ENCODE assay signal across 10 cellular contexts in genomic region chr11:828501-829115, GRCh38. TPM values are rescaled to one million over a fixed set of nuclear protein-coding genes. Genes with fewer than 3 reads are reported as not detected.
DNase-seq lines count a peak whose midpoint lies in the region; ATAC-seq and TF ChIP-seq lines count a peak whose summit lies in the region.
"Had no signal": no experiment of that assay in that cellular context is flagged by ENCODE, and none has a peak within 500 bp of the region (broad histone marks: within the 10 kb centered on the region; RNA-seq: fewer than 3 reads in every experiment).

No MANE protein-coding gene starts in this region.

- H3K36me3 ChIP-seq in mammary epithelial cell (ENCODE audit: insufficient read depth, low read length) (no peaks in the 10 kb centered on the region), breast epithelium (peaks cover 8% of the 10 kb centered on the region)

- no peak for TF ChIP-seq CTCF in MCF 10A (IDR thresholded peaks at IDR 0.05; ENCODE audit: unreplicated experiment)
- TF ChIP-seq CTCF in mammary epithelial cell (conservative IDR thresholded peaks at IDR 0.05 in 1 of 2, IDR thresholded peaks at IDR 0.05 in 1 of 2; ENCODE audit: extremely low read depth in 1 of 2, insufficient read depth in 1 of 2, low read depth in 1 of 2, low read length in 2 of 2) = no peak
- no peak for TF ChIP-seq CTCF in breast epithelium (IDR thresholded peaks at IDR 0.05)
- no peak for TF ChIP-seq CTCF in mesothelial cell of epicardium (IDR thresholded peaks at IDR 0.05; ENCODE audit: unreplicated experiment)
- TF ChIP-seq CTCF in type B pancreatic cell (conservative IDR thresholded peaks at IDR 0.05) = no peak

- H3K27ac ChIP-seq in mammary epithelial cell (ENCODE audit: insufficient read depth, low read depth, low read length) = no peak overlapping the region
- H3K27ac ChIP-seq in breast epithelium = peak overlapping the region; percentile 79 to 94

- no TSS peak for BruUV-seq in MCF 10A (replicated peaks; lab: Mats Ljungman, UMichigan)
- BruUV-seq in mammary epithelial cell (replicated peaks; lab: Mats Ljungman, UMichigan) = no TSS peak

- H3K27me3 ChIP-seq in mammary epithelial cell (ENCODE audit: insufficient read depth, low read length) (no peaks in the 10 kb centered on the region), breast epithelium (no peaks in the 10 kb centered on the region)

- in situ Hi-C loops in mammary epithelial cell (cut with MboI; ENCODE audit: low sequenced_read_pairs in 2 of 2) = no loop called here

- H3K9ac ChIP-seq in mammary epithelial cell (ENCODE audit: insufficient read depth, low read length) = no peak overlapping the region

- H3K36me3 Mint-ChIP-seq in MCF 10A (ENCODE audit: insufficient read depth, unreplicated experiment) (peaks cover 18% of the 10 kb centered on the region), mesothelial cell of epicardium (peaks cover 5% of the 10 kb centered on the region), type B pancreatic cell (no peaks in the 10 kb centered on the region)

- no peak overlapping the region for H3K27ac Mint-ChIP-seq in MCF 10A (ENCODE audit: low read depth, unreplicated experiment)
- H3K27ac Mint-ChIP-seq in mesothelial cell of epicardium = no peak overlapping the region
- peak overlapping the region; percentile 29 for H3K27ac Mint-ChIP-seq in type B pancreatic cell

- H3K4me3 Mint-ChIP-seq in MCF 10A (ENCODE audit: unreplicated experiment) (peak overlapping the region; percentile 36), mesothelial cell of epicardium (peak overlapping the region; percentile 68), type B pancreatic cell (peak overlapping the region; percentile 83)

- POLR2A ChIA-PET in MCF 10A (lab: Yijun Ruan, JAX) = interaction anchor here (0.7 to 11.4 kb wide), 4 partner anchors 8 to 291 kb away, joined by 3 to 274 read pairs (median 3); partner anchors contain the start of genes EPS8L2, LRRC56 and PNPLA2

- H3K4me1 Mint-ChIP-seq in MCF 10A (ENCODE audit: insufficient read depth, unreplicated experiment) (peaks cover 10% of the 10 kb centered on the region), mesothelial cell of epicardium (peaks cover 36% of the 10 kb centered on the region), type B pancreatic cell (ENCODE audit: unreplicated experiment) (peaks cover 10% of the 10 kb centered on the region)

- no peak overlapping the region for H3K4me2 ChIP-seq in mammary epithelial cell (ENCODE audit: insufficient read depth, low read depth, low read length)

- CTCF ChIA-PET in MCF 10A (lab: Yijun Ruan, JAX) = no interaction called here
- CTCF ChIA-PET in mammary epithelial cell (lab: Charles Lee; ENCODE audit: low non-redundant PET) = no interaction called here

- no peaks in the 10 kb centered on the region for H3K9me3 ChIP-seq in mammary epithelial cell (replicated peaks; ENCODE audit: insufficient read depth, low read length)
- no peaks in the 10 kb centered on the region for H3K9me3 ChIP-seq in breast epithelium

- H3K4me1 ChIP-seq in mammary epithelial cell (ENCODE audit: insufficient read depth, low read length) (peaks cover 48% of the 10 kb centered on the region), breast epithelium (peaks cover 37 to 55% of the 10 kb centered on the region in 2 donors)

- no peak overlapping the region for H2AFZ ChIP-seq in mammary epithelial cell (ENCODE audit: low read depth, low read length)

- DNase-seq in MCF 10A (ENCODE audit: unreplicated experiment) = no peak
- DNase-seq in mammary epithelial cell = no peak
- no peak for DNase-seq in breast epithelium (ENCODE audit: low spot score in 2 of 2)
- no peak for DNase-seq in mesothelial cell of epicardium (ENCODE audit: low spot score in 2 of 2, unreplicated experiment in 2 of 2)
- no peak for DNase-seq in type B pancreatic cell (ENCODE audit: extremely low spot score, unreplicated experiment)
- DNase-seq in ecto neural progenitor cell (ENCODE audit: low spot score) = no peak
- DNase-seq in AG08395 (ENCODE audit: low spot score) = no peak
- DNase-seq: NCI-H2171 had no signal

- H3K79me2 ChIP-seq in mammary epithelial cell (ENCODE audit: insufficient read depth, low read length) = peaks cover 7% of the 10 kb centered on the region

- H3K27me3 Mint-ChIP-seq in MCF 10A (ENCODE audit: insufficient read depth, unreplicated experiment) (no peaks in the 10 kb centered on the region), mesothelial cell of epicardium (ENCODE audit: low read depth) (peaks cover 51% of the 10 kb centered on the region), type B pancreatic cell (peaks cover 45% of the 10 kb centered on the region)

- TF ChIP-seq POLR2A in breast epithelium (IDR thresholded peaks at IDR 0.05) = no peak

- dilution Hi-C loops in mammary epithelial cell (cut with HindIII; ENCODE audit: low sequenced_read_pairs) = no loop called here

- WGBS in mammary epithelial cell (ENCODE audit: low coverage, missing lambda C conversion rate) = 90% methylated on average over 17 of the region's 20 CpGs

- ATAC-seq in GM19328 (IDR thresholded peaks at IDR 0.05; ENCODE audit: unreplicated experiment) = no peak

- intact Hi-C loops in MCF 10A (cut with micrococcal nuclease) (no loop called here), mammary epithelial cell (cut with micrococcal nuclease) (no loop called here), breast epithelium (cut with DNase I; ENCODE audit: low total_unique reads) (no loop called here)

- H3K4me3 ChIP-seq in mammary epithelial cell (replicated peaks in 1 of 3; ENCODE audit: insufficient read depth in 1 of 3, low read depth in 2 of 3, low read length in 3 of 3) = no peak overlapping the region
- peak overlapping the region in 2 of 3 donors; percentile 45 to 79 for H3K4me3 ChIP-seq in breast epithelium

- H3K9me3 Mint-ChIP-seq in MCF 10A (ENCODE audit: unreplicated experiment) (no peaks in the 10 kb centered on the region), mesothelial cell of epicardium (no peaks in the 10 kb centered on the region), type B pancreatic cell (no peaks in the 10 kb centered on the region)

- no peaks in the 10 kb centered on the region for H4K20me1 ChIP-seq in mammary epithelial cell (ENCODE audit: insufficient read depth, low read length)

RNA-seq across cellular contexts. Expression of gene CRACR2B, which starts 0.9 kb away (rescaled TPM):
- total RNA-seq in MCF 10A (2022) = 1.2 and 1.9 TPM in 2 replicates
- under 1 TPM in 1 of 2 donors, not detected in 1; 0.17 TPM for total RNA-seq in mammary epithelial cell
- 0.25 TPM for polyA plus RNA-seq in mammary epithelial cell
- not detected for polyA minus RNA-seq in mammary epithelial cell
- 100 to 1,000 TPM in 1 of 3 donors, 10 to 100 TPM in 2; 14.7 to 152 (median 86.2) TPM for total RNA-seq in breast epithelium
- 9.9 to 10.6 TPM (median 10.0 TPM) in 3 replicates for total RNA-seq in mesothelial cell of epicardium
- total RNA-seq in type B pancreatic cell (ENCODE audit: low replicate concordance) = 10.3 and 19.3 TPM in 2 replicates
- total RNA-seq: H4 had no signal

RNA-seq across cellular contexts. Expression of gene CD151, which starts 4.1 kb away (rescaled TPM):
- total RNA-seq in MCF 10A (2022) (404 and 412 TPM in 2 replicates), mammary epithelial cell (100 to 1,000 TPM; 387 to 511 TPM), breast epithelium (100 to 1,000 TPM; 209 to 847 (median 343) TPM), mesothelial cell of epicardium (125 to 142 TPM (median 140 TPM) in 3 replicates), type B pancreatic cell (ENCODE audit: low replicate concordance) (126 and 128 TPM in 2 replicates)
- polyA plus RNA-seq in mammary epithelial cell = 721 TPM
- polyA minus RNA-seq in mammary epithelial cell = 374 TPM

RNA-seq across cellular contexts. Expression of gene PNPLA2, which starts 9.9 kb away (rescaled TPM):
- total RNA-seq in MCF 10A (2022) (100 and 112 TPM in 2 replicates), mammary epithelial cell (10 to 100 TPM; 14.7 to 62.6 TPM), breast epithelium (100 to 1,000 TPM; 103 to 266 (median 109) TPM), mesothelial cell of epicardium (41.3 to 50.9 TPM (median 50.0 TPM) in 3 replicates), type B pancreatic cell (ENCODE audit: low replicate concordance) (47.8 and 55.6 TPM in 2 replicates)
- polyA plus RNA-seq in mammary epithelial cell = 13.7 TPM
- 17.2 TPM for polyA minus RNA-seq in mammary epithelial cell

RNA-seq across cellular contexts. Expression of gene POLR2L, which starts 13.7 kb away (rescaled TPM):
- total RNA-seq in MCF 10A (2022) (96.9 and 118 TPM in 2 replicates), mammary epithelial cell (100 to 1,000 TPM in 1 of 2 donors, 10 to 100 TPM in 1; 60.0 to 193 TPM), breast epithelium (100 to 1,000 TPM in 1 of 3 donors, 10 to 100 TPM in 2; 51.8 to 126 (median 96.7) TPM), mesothelial cell of epicardium (78.7 to 80.2 TPM (median 79.8 TPM) in 3 replicates), type B pancreatic cell (ENCODE audit: low replicate concordance) (106 and 134 TPM in 2 replicates)
- polyA plus RNA-seq in mammary epithelial cell = 235 TPM
- polyA minus RNA-seq in mammary epithelial cell = 110 TPM

RNA-seq across cellular contexts. Expression of gene TSPAN4, which starts 14.0 kb away (rescaled TPM):
- total RNA-seq in MCF 10A (2022) (118 and 148 TPM in 2 replicates), mammary epithelial cell (10 to 100 TPM; 50.3 to 81.7 TPM), breast epithelium (100 to 1,000 TPM in 2 of 3 donors, 10 to 100 TPM in 1; 72.4 to 217 (median 107) TPM), mesothelial cell of epicardium (94.1 to 98.8 TPM (median 96.6 TPM) in 3 replicates), type B pancreatic cell (ENCODE audit: low replicate concordance) (12.8 and 43.2 TPM in 2 replicates)
- 114 TPM for polyA plus RNA-seq in mammary epithelial cell
- 29.2 TPM for polyA minus RNA-seq in mammary epithelial cell

Comparison
In these comparisons a context has a peak if more than half of its experiments do, and no peak if none do; other contexts are left out.
1. H3K4me3 ChIP-seq: peak in breast epithelium (2 of 3); none in mammary epithelial cell (0 of 3).
2. Peak in every context shown above with its lines, with median percentiles within 50 percentile points of each other: H3K4me3 Mint-ChIP-seq.